ENCODE assay signal across 22 cellular contexts in genomic region chr5:107687937-107688336, GRCh38. TPM values are rescaled to one million over a fixed set of nuclear protein-coding genes. Genes with fewer than 3 reads are reported as not detected.
"Had no signal": no experiment of that assay in that cellular context is flagged by ENCODE, and none has a peak within 500 bp of the region (broad histone marks: within the 10 kb centered on the region; RNA-seq: fewer than 3 reads in every experiment).

No MANE protein-coding gene starts in this region.

- DNase-seq: activated B cell treated with CpG ODN at 0.5 μM for 24 hours; activated CD4-positive, alpha-beta T cell treated with anti-CD3 and anti-CD28 coated beads for 1 hour; activated CD4-positive, alpha-beta T cell treated with anti-CD3 and anti-CD28 coated beads, Interleukin-2, amount 10 ng/mL, durations not matched to agents 24 days and 14 days; activated CD4-positive, alpha-beta T cell treated with anti-CD3 and anti-CD28 coated beads, Interleukin-2, amount 50 U/mL, for 48 hours; activated CD8-positive, alpha-beta memory T cell treated with anti-CD3 and anti-CD28 coated beads, Interleukin-2, amount 10 ng/mL, durations not matched to agents 7 days and 5 days; activated effector memory CD4-positive, alpha-beta T cell treated with Interleukin-2 at 50 U/mL for 16 hours; activated naive CD4-positive, alpha-beta T cell; activated T-cell treated with anti-CD3 and anti-CD28 coated beads, Interleukin-2, amount 50 U/mL, for 24 hours; aorta; KBM-7; NCI-H1048; NCI-H146; NCI-H187 treated with DMSO at 0.1 percent for 48 hours; NCI-H2081 treated with DMSO at 0.1 percent for 48 hours; NCI-H446; NCI-H524; PC-3; SIG-M5; T-helper 17 cell; T-helper 9 cell had no signal

- H3K27ac Mint-ChIP-seq: activated B cell treated with CpG ODN at 0.5 μM for 24 hours; activated CD4-positive, alpha-beta T cell treated with anti-CD3 and anti-CD28 coated beads, Interleukin-2, amount 10 ng/mL, durations not matched to agents 24 days and 14 days; activated CD8-positive, alpha-beta memory T cell treated with anti-CD3 and anti-CD28 coated beads, Interleukin-2, amount 10 ng/mL, durations not matched to agents 7 days and 5 days; activated naive CD4-positive, alpha-beta T cell treated with anti-CD3 and anti-CD28 coated beads, Interleukin-2, amount 50 U/mL, for 24 hours; activated T-cell treated with anti-CD3 and anti-CD28 coated beads, Interleukin-2, amount 50 U/mL, for 24 hours; activated T-helper 1 cell treated with anti-CD3 and anti-CD28 coated beads, Interleukin-12 subunit alpha, Interleukin-12 subunit beta, Interleukin-2, Interleukin-4 antibody, amounts not matched to agents 30 ng/mL and 10 ng/mL and 1 ng/mL, durations not matched to agents 14 hours and 24 hours and 36 hours; T-helper 17 cell had no signal

- H3K4me1 Mint-ChIP-seq: activated B cell treated with CpG ODN at 0.5 μM for 24 hours; activated CD4-positive, alpha-beta T cell treated with anti-CD3 and anti-CD28 coated beads, Interleukin-2, amount 10 ng/mL, durations not matched to agents 24 days and 14 days; activated CD8-positive, alpha-beta memory T cell treated with anti-CD3 and anti-CD28 coated beads, Interleukin-2, amount 10 ng/mL, durations not matched to agents 7 days and 5 days; activated naive CD4-positive, alpha-beta T cell treated with anti-CD3 and anti-CD28 coated beads, Interleukin-2, amount 50 U/mL, for 24 hours; T-helper 17 cell had no signal

- H3K36me3 Mint-ChIP-seq: activated CD8-positive, alpha-beta memory T cell treated with anti-CD3 and anti-CD28 coated beads, Interleukin-2, amount 10 ng/mL, durations not matched to agents 7 days and 5 days; activated naive CD4-positive, alpha-beta T cell treated with anti-CD3 and anti-CD28 coated beads, Interleukin-2, amount 50 U/mL, for 24 hours had no signal

- H3K4me3 Mint-ChIP-seq: activated B cell treated with CpG ODN at 0.5 μM for 24 hours; activated CD4-positive, alpha-beta T cell treated with anti-CD3 and anti-CD28 coated beads, Interleukin-2, amount 10 ng/mL, durations not matched to agents 24 days and 14 days; activated CD8-positive, alpha-beta memory T cell treated with anti-CD3 and anti-CD28 coated beads, Interleukin-2, amount 10 ng/mL, durations not matched to agents 7 days and 5 days; activated naive CD4-positive, alpha-beta T cell treated with anti-CD3 and anti-CD28 coated beads, Interleukin-2, amount 50 U/mL, for 24 hours; activated T-cell treated with anti-CD3 and anti-CD28 coated beads, Interleukin-2, amount 50 U/mL, for 24 hours; activated T-helper 1 cell treated with anti-CD3 and anti-CD28 coated beads, Interleukin-12 subunit alpha, Interleukin-12 subunit beta, Interleukin-2, Interleukin-4 antibody, amounts not matched to agents 30 ng/mL and 10 ng/mL and 1 ng/mL, durations not matched to agents 14 hours and 24 hours and 36 hours; T-helper 17 cell had no signal

- ATAC-seq: activated CD8-positive, alpha-beta memory T cell treated with anti-CD3 and anti-CD28 coated beads, Interleukin-2, amount 10 ng/mL, durations not matched to agents 7 days and 5 days; PC-3; T-helper 17 cell had no signal

- H3K9me3 Mint-ChIP-seq: activated naive CD4-positive, alpha-beta T cell treated with anti-CD3 and anti-CD28 coated beads, Interleukin-2, amount 50 U/mL, for 24 hours had no signal

RNA-seq across cellular contexts. Expression of gene EFNA5, which starts 17.2 kb away (rescaled TPM):
- total RNA-seq: activated B cell treated with CpG ODN at 0.5 μM for 24 hours; activated CD4-positive, alpha-beta T cell treated with anti-CD3 and anti-CD28 coated beads, Interleukin-2, amount 10 ng/mL, durations not matched to agents 24 days and 14 days; activated CD8-positive, alpha-beta memory T cell treated with anti-CD3 and anti-CD28 coated beads, Interleukin-2, amount 10 ng/mL, durations not matched to agents 7 days and 5 days; activated T-helper 1 cell treated with anti-CD3 and anti-CD28 coated beads, Interleukin-12 subunit alpha, Interleukin-12 subunit beta, Interleukin-2, Interleukin-4 antibody, amounts not matched to agents 30 ng/mL and 10 ng/mL and 1 ng/mL, durations not matched to agents 14 hours and 24 hours and 36 hours; T-helper 17 cell had no signal
